ENCODE assay signal across 13 cellular contexts in the genomic region with DNA sequence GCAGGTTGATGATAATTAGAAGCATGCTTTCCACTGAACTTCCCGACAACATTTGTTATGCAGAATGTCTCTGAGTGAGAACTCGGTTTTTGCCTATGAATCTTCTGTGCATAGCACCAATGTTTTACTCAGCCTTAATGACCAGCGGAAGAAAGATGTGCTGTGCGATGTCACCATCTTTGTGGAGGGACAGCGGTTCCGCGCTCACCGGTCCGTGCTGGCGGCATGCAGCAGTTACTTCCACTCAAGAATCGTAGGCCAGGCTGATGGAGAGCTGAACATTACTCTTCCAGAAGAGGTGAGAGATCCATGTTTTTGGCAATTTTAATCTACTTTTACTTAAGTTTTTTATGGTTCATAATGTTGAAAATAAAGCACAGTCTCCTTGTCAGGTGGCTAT. TPM values are rescaled to one million over a fixed set of nuclear protein-coding genes. Genes with fewer than 3 reads are reported as not detected.
A peak's percentile ranks its signal among the peaks of the same experiment; 100 is the strongest.
DNase-seq lines count a peak whose midpoint lies in the region; ATAC-seq and TF ChIP-seq lines count a peak whose summit lies in the region.
"Had no signal": no experiment of that assay in that cellular context is flagged by ENCODE, and none has a peak within 500 bp of the region (broad histone marks: within the 10 kb centered on the region; RNA-seq: fewer than 3 reads in every experiment).

No MANE protein-coding gene starts in this region.

- TF ChIP-seq CTCF in HEK293 (tag by site-specific recombination; IDR thresholded peaks at IDR 0.05) (no peak), chondrocyte (IDR thresholded peaks at IDR 0.05) (no peak)

- H3K9me3 Mint-ChIP-seq in chondrocyte (ENCODE audit: low read depth), result no peaks in the 10 kb centered on the region
- peaks cover 2% of the 10 kb centered on the region for H3K9me3 Mint-ChIP-seq in stimulated activated memory B cell treated with anti-CD40 and anti-IgM and Interleukin-4, amounts not matched to agents 10 μg/mL and 1 μg/mL and 100 μg/mL, for 72 hours
- peaks cover 4% of the 10 kb centered on the region for H3K9me3 Mint-ChIP-seq in activated CD8-positive, alpha-beta T cell treated with anti-CD3 and anti-CD28 coated beads, Interleukin-2, amount 10 ng/mL, durations not matched to agents 7 days and 5 days (ENCODE audit: insufficient read depth)
- H3K9me3 Mint-ChIP-seq: CD4-positive, alpha-beta T cell; HFFc6 had no signal

- DNase-seq in T-helper 17 cell (no peak), chondrocyte (ENCODE audit: low spot score) (no peak), NCI-H82 treated with DMSO at 0.1 percent for 48 hours (lab: John Stamatoyannopoulos, UW; ENCODE audit: unreplicated experiment) (no peak)
- DNase-seq in activated CD8-positive, alpha-beta T cell treated with anti-CD3 and anti-CD28 coated beads, Interleukin-2, amount 10 ng/mL, durations not matched to agents 7 days and 5 days, result no peak
- DNase-seq: C1 segment of cervical spinal cord; CD4-positive, alpha-beta T cell; DMS79; HFFc6 had no signal

- H3K4me3 ChIP-seq in HEK293 (ENCODE audit: low read depth, low read length), result no peak overlapping the region
- H3K4me3 ChIP-seq: HAP-1 had no signal

- POLR2A ChIA-PET in HEK293 (lab: Yijun Ruan, JAX), result interaction anchor here (0.7 kb wide), 1 partner anchor 121 kb away, joined by 5 read pairs; no protein-coding TSS in a partner anchor
- POLR2A ChIA-PET in activated CD8-positive, alpha-beta T cell treated with anti-CD3 and anti-CD28 coated beads, Interleukin-2, amount 10 ng/mL, durations not matched to agents 7 days and 5 days (lab: Charles Lee), result no interaction called here

- H3K4me3 Mint-ChIP-seq in T-helper 17 cell, result peak overlapping the region; percentile 25
- no peak overlapping the region for H3K4me3 Mint-ChIP-seq in chondrocyte (ENCODE audit: unreplicated experiment)
- no peak overlapping the region for H3K4me3 Mint-ChIP-seq in stimulated activated memory B cell treated with anti-CD40 and anti-IgM and Interleukin-4, amounts not matched to agents 10 μg/mL and 1 μg/mL and 100 μg/mL, for 72 hours
- H3K4me3 Mint-ChIP-seq in activated CD8-positive, alpha-beta T cell treated with anti-CD3 and anti-CD28 coated beads, Interleukin-2, amount 10 ng/mL, durations not matched to agents 7 days and 5 days, result no peak overlapping the region
- H3K4me3 Mint-ChIP-seq: B cell; CD4-positive, alpha-beta T cell; HFFc6 had no signal

- peaks cover 3% of the 10 kb centered on the region for H3K36me3 Mint-ChIP-seq in T-helper 17 cell (ENCODE audit: low read depth)
- H3K36me3 Mint-ChIP-seq in chondrocyte (ENCODE audit: low read depth), result peaks cover 15% of the 10 kb centered on the region
- H3K36me3 Mint-ChIP-seq in stimulated activated memory B cell treated with anti-CD40 and anti-IgM and Interleukin-4, amounts not matched to agents 10 μg/mL and 1 μg/mL and 100 μg/mL, for 72 hours, result peaks cover 58% of the 10 kb centered on the region
- H3K36me3 Mint-ChIP-seq in activated CD8-positive, alpha-beta T cell treated with anti-CD3 and anti-CD28 coated beads, Interleukin-2, amount 10 ng/mL, durations not matched to agents 7 days and 5 days (ENCODE audit: low read depth), result peaks cover 42% of the 10 kb centered on the region

- H3K4me1 Mint-ChIP-seq in T-helper 17 cell (peaks cover 36% of the 10 kb centered on the region), chondrocyte (ENCODE audit: low read depth) (peaks cover 76% of the 10 kb centered on the region)
- peaks cover 38% of the 10 kb centered on the region for H3K4me1 Mint-ChIP-seq in stimulated activated memory B cell treated with anti-CD40 and anti-IgM and Interleukin-4, amounts not matched to agents 10 μg/mL and 1 μg/mL and 100 μg/mL, for 72 hours
- no peaks in the 10 kb centered on the region for H3K4me1 Mint-ChIP-seq in activated CD8-positive, alpha-beta T cell treated with anti-CD3 and anti-CD28 coated beads, Interleukin-2, amount 10 ng/mL, durations not matched to agents 7 days and 5 days (ENCODE audit: low read depth)

- no peaks in the 10 kb centered on the region for H3K4me1 ChIP-seq in HEK293 (ENCODE audit: control insufficient read depth, insufficient read depth, low read length)
- H3K4me1 ChIP-seq: HAP-1 had no signal

- H3K27ac ChIP-seq in HEK293 (ENCODE audit: extremely low read depth, low read depth, low read length), result no peak overlapping the region

- H3K9me3 ChIP-seq in HEK293 (ENCODE audit: control insufficient read depth, insufficient read depth, low read depth, low read length) (no peaks in the 10 kb centered on the region), T-helper 17 cell (ENCODE audit: control insufficient read depth, low read length, poor library complexity, severe bottlenecking) (peaks cover 5% of the 10 kb centered on the region)
- H3K9me3 ChIP-seq: HAP-1 had no signal

- H3K36me3 ChIP-seq in HEK293 (ENCODE audit: control insufficient read depth in 2 of 2, insufficient read depth in 1 of 2, low read length in 2 of 2), result peaks cover 0 to 29% of the 10 kb centered on the region in 2 experiments; a peak in 1 of 3 replicates

- H3K27me3 Mint-ChIP-seq in T-helper 17 cell (no peaks in the 10 kb centered on the region), chondrocyte (ENCODE audit: low read depth) (no peaks in the 10 kb centered on the region)
- H3K27me3 Mint-ChIP-seq in stimulated activated memory B cell treated with anti-CD40 and anti-IgM and Interleukin-4, amounts not matched to agents 10 μg/mL and 1 μg/mL and 100 μg/mL, for 72 hours, result no peaks in the 10 kb centered on the region
- H3K27me3 Mint-ChIP-seq in activated CD8-positive, alpha-beta T cell treated with anti-CD3 and anti-CD28 coated beads, Interleukin-2, amount 10 ng/mL, durations not matched to agents 7 days and 5 days (ENCODE audit: low read depth), result no peaks in the 10 kb centered on the region
- H3K27me3 Mint-ChIP-seq: B cell; CD4-positive, alpha-beta T cell had no signal

- CTCF ChIA-PET in HEK293 (lab: Yijun Ruan, JAX), result no interaction called here
- CTCF ChIA-PET in activated CD8-positive, alpha-beta T cell treated with anti-CD3 and anti-CD28 coated beads, Interleukin-2, amount 10 ng/mL, durations not matched to agents 7 days and 5 days (lab: Charles Lee), result no interaction called here

- H3K27ac Mint-ChIP-seq in T-helper 17 cell, result no peak overlapping the region
- H3K27ac Mint-ChIP-seq in chondrocyte (ENCODE audit: unreplicated experiment), result peak overlapping the region; percentile 58
- H3K27ac Mint-ChIP-seq in stimulated activated memory B cell treated with anti-CD40 and anti-IgM and Interleukin-4, amounts not matched to agents 10 μg/mL and 1 μg/mL and 100 μg/mL, for 72 hours, result peak overlapping the region; percentile 53
- H3K27ac Mint-ChIP-seq in activated CD8-positive, alpha-beta T cell treated with anti-CD3 and anti-CD28 coated beads, Interleukin-2, amount 10 ng/mL, durations not matched to agents 7 days and 5 days, result no peak overlapping the region
- H3K27ac Mint-ChIP-seq: B cell; CD4-positive, alpha-beta T cell had no signal

- ATAC-seq in T-helper 17 cell (no peak), HG02938 (IDR thresholded peaks at IDR 0.05; ENCODE audit: unreplicated experiment) (no peak)
- no peak for ATAC-seq in stimulated activated memory B cell treated with anti-CD40 and anti-IgM and Interleukin-4, amounts not matched to agents 10 μg/mL and 1 μg/mL and 100 μg/mL, for 72 hours
- ATAC-seq in activated CD8-positive, alpha-beta T cell treated with anti-CD3 and anti-CD28 coated beads, Interleukin-2, amount 10 ng/mL, durations not matched to agents 7 days and 5 days, result no peak

TF ChIP-seq in HEK293, 187 proteins besides CTCF, POLR2A, EP300 and RAD21:
- TF ChIP-seq SETDB1 (IDR thresholded peaks at IDR 0.05; ENCODE audit: insufficient read length, low read length), result peak; percentile 29
- TF ChIP-seq ZNF621 (tag by site-specific recombination; IDR thresholded peaks at IDR 0.05), result no peak
- no peak for TF ChIP-seq ZSCAN30 (tag by site-specific recombination; IDR thresholded peaks at IDR 0.05)
- TF ChIP-seq, protein P1, sequence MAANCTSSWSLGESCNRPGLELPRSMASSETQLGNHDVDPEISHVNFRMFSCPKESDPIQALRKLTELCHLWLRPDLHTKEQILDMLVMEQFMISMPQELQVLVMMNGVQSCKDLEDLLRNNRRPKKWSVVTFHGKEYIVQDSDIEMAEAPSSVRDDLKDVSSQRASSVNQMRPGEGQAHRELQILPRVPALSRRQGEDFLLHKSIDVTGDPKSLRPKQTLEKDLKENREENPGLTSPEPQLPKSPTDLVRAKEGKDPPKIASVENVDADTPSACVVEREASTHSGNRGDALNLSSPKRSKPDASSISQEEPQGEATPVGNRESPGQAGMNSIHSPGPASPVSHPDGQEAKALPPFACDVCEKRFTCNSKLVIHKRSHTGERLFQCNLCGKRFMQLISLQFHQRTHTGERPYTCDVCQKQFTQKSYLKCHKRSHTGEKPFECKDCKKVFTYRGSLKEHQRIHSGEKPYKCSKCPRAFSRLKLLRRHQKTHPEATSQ (tag by site-specific recombination; IDR thresholded peaks at IDR 0.05), result peak; percentile 89
- 0 out of 2 replicates have a peak, but pooled peaks have one; percentile 56 for TF ChIP-seq ZNF202 (tag by site-specific recombination; IDR thresholded peaks at IDR 0.05; ENCODE audit: borderline replicate concordance)
- no peak for TF ChIP-seq ZBTB48 (tag by site-specific recombination; IDR thresholded peaks at IDR 0.05)

RNA-seq across cellular contexts. Expression of a gene that starts 22.5 kb away (rescaled TPM):
- total RNA-seq in T-helper 17 cell (10 to 100 TPM; 55.6 to 64.2 TPM), chondrocyte (85.4 to 123 TPM (median 120 TPM) in 3 replicates)
- 10 to 100 TPM; 23.5 to 23.7 TPM for total RNA-seq in activated CD8-positive, alpha-beta T cell treated with anti-CD3 and anti-CD28 coated beads, Interleukin-2, amount 10 ng/mL, durations not matched to agents 7 days and 5 days

Comparison
In these comparisons a context has a peak if more than half of its experiments do, and no peak if none do; other contexts are left out.
1. H3K27ac Mint-ChIP-seq: peak in chondrocyte (single experiment) and stimulated activated memory B cell treated with anti-CD40 and anti-IgM and Interleukin-4, amounts not matched to agents 10 μg/mL and 1 μg/mL and 100 μg/mL, for 72 hours (single experiment); none in T-helper 17 cell (single experiment) and activated CD8-positive, alpha-beta T cell treated with anti-CD3 and anti-CD28 coated beads, Interleukin-2, amount 10 ng/mL, durations not matched to agents 7 days and 5 days (single experiment).